In genomic region chr12:56021882-56022497, GRCh38 we compare ENCODE assay signal across 9 cellular contexts. TPM values are rescaled to one million over a fixed set of nuclear protein-coding genes. Genes with fewer than 3 reads are reported as not detected.
A peak's percentile ranks its signal among the peaks of the same experiment; 100 is the strongest.
DNase-seq lines count a peak whose midpoint lies in the region; ATAC-seq, FAIRE-seq and TF ChIP-seq lines count a peak whose summit lies in the region.
"Had no signal": no experiment of that assay in that cellular context is flagged by ENCODE, and none has a peak within 500 bp of the region (broad histone marks: within the 10 kb centered on the region; RNA-seq: fewer than 3 reads in every experiment).

No MANE protein-coding gene starts in this region.

- peak overlapping the region in 1 of 2 experiments; percentile 85 for H2BK12ac ChIP-seq in mesenchymal stem cell (ENCODE audit: low read length in 2 of 2)

- H2AFZ ChIP-seq in astrocyte (ENCODE audit: low read depth, low read length) (peak overlapping the region; percentile 94), mesenchymal stem cell (ENCODE audit: low read depth, low read length) (no peak overlapping the region)

- no peak for DNase-seq in activated CD4-positive, alpha-beta T cell treated with anti-CD3 and anti-CD28 coated beads, Interleukin-2, amount 10 ng/mL, durations not matched to agents 7 days and 5 days
- no peak for DNase-seq in activated CD4-positive, alpha-beta T cell treated with anti-CD3 and anti-CD28 coated beads for 1 hour
- DNase-seq in astrocyte (ENCODE audit: low read depth), result no peak
- peak; percentile 37 for DNase-seq in mesenchymal stem cell

- H3K79me1 ChIP-seq in mesenchymal stem cell (replicated peaks; ENCODE audit: low read length, poor library complexity, severe bottlenecking), result peaks cover 18% of the 10 kb centered on the region

- H3K27ac Mint-ChIP-seq in activated CD4-positive, alpha-beta T cell treated with anti-CD3 and anti-CD28 coated beads, Interleukin-2, amount 10 ng/mL, durations not matched to agents 7 days and 5 days, result peak overlapping the region; percentile 95
- H3K27ac Mint-ChIP-seq in astrocyte (ENCODE audit: unreplicated experiment), result peak overlapping the region; percentile 86

- H2BK120ac ChIP-seq in mesenchymal stem cell (ENCODE audit: low read depth, low read length), result peak overlapping the region; percentile 80

- ATAC-seq in GM21619 (IDR thresholded peaks at IDR 0.05; ENCODE audit: unreplicated experiment) (no peak), GM18517 (IDR thresholded peaks at IDR 0.05; ENCODE audit: unreplicated experiment) (no peak), HG02885 (IDR thresholded peaks at IDR 0.05; ENCODE audit: poor library complexity, unreplicated experiment) (no peak)

- CTCF ChIA-PET in activated CD4-positive, alpha-beta T cell treated with anti-CD3 and anti-CD28 coated beads, Interleukin-2, amount 10 ng/mL, durations not matched to agents 7 days and 5 days (lab: Charles Lee), result interaction anchor here (1.1 to 2.8 kb wide), 5 partner anchors 8 to 283 kb away, joined by 3 to 11 read pairs (median 4); no protein-coding TSS in a partner anchor

- H3K23ac ChIP-seq in mesenchymal stem cell (ENCODE audit: low read length in 2 of 2), result peak overlapping the region in 1 of 2 experiments; percentile 92

- peak overlapping the region in 1 of 2 experiments; percentile 98 for H3K4ac ChIP-seq in mesenchymal stem cell (ENCODE audit: low read depth in 1 of 2, low read length in 2 of 2)

- H3K9ac ChIP-seq in astrocyte (ENCODE audit: low read length) (peak overlapping the region; percentile 63), mesenchymal stem cell (ENCODE audit: low read length) (peak overlapping the region; percentile 69)

- H3K27me3 ChIP-seq in astrocyte (ENCODE audit: insufficient read depth, low read length) (no peaks in the 10 kb centered on the region), mesenchymal stem cell (ENCODE audit: control insufficient read depth in 1 of 2, insufficient read depth in 1 of 2, low read length in 2 of 2) (no peaks in the 10 kb centered on the region), thymus (ENCODE audit: control insufficient read depth, insufficient read depth) (no peaks in the 10 kb centered on the region)

- peaks cover 17% of the 10 kb centered on the region for H3K36me3 Mint-ChIP-seq in activated CD4-positive, alpha-beta T cell treated with anti-CD3 and anti-CD28 coated beads, Interleukin-2, amount 10 ng/mL, durations not matched to agents 7 days and 5 days (ENCODE audit: low read depth)
- H3K36me3 Mint-ChIP-seq in astrocyte (ENCODE audit: low read depth, unreplicated experiment), result peaks cover 17% of the 10 kb centered on the region

- H3K9me3 Mint-ChIP-seq in activated CD4-positive, alpha-beta T cell treated with anti-CD3 and anti-CD28 coated beads, Interleukin-2, amount 10 ng/mL, durations not matched to agents 7 days and 5 days, result no peaks in the 10 kb centered on the region
- no peaks in the 10 kb centered on the region for H3K9me3 Mint-ChIP-seq in astrocyte (ENCODE audit: unreplicated experiment)

- no peak for TF ChIP-seq CTCF in astrocyte (IDR thresholded peaks at IDR 0.05; ENCODE audit: insufficient read depth, low read depth, low read length)

- H3K36me3 ChIP-seq in astrocyte (ENCODE audit: insufficient read depth, low read length) (peaks cover 3% of the 10 kb centered on the region), mesenchymal stem cell (ENCODE audit: control insufficient read depth in 1 of 2, insufficient read depth in 2 of 2, low read depth in 1 of 2, low read length in 2 of 2) (peaks cover 18 to 33% of the 10 kb centered on the region in 2 experiments), thymus (ENCODE audit: control insufficient read depth, insufficient read depth) (peaks cover 4% of the 10 kb centered on the region)

- H3K4me1 ChIP-seq in astrocyte (ENCODE audit: insufficient read depth, low read length), result no peaks in the 10 kb centered on the region
- peaks cover 17% of the 10 kb centered on the region for H3K4me1 ChIP-seq in mesenchymal stem cell (ENCODE audit: control insufficient read depth, insufficient read depth, low read depth, low read length)
- H3K4me1 ChIP-seq in thymus (ENCODE audit: control insufficient read depth, insufficient read depth, low read length), result peaks cover 16% of the 10 kb centered on the region

- H2BK5ac ChIP-seq in mesenchymal stem cell (ENCODE audit: low read depth, low read length, poor library complexity, severe bottlenecking), result no peak overlapping the region

- H3K9me3 ChIP-seq in astrocyte (ENCODE audit: insufficient read depth, low read depth, low read length) (no peaks in the 10 kb centered on the region), mesenchymal stem cell (ENCODE audit: control insufficient read depth, low read length) (no peaks in the 10 kb centered on the region), thymus (ENCODE audit: control insufficient read depth) (no peaks in the 10 kb centered on the region)

- H4K91ac ChIP-seq in mesenchymal stem cell (ENCODE audit: low read length), result peak overlapping the region; percentile 79

- WGBS in mesenchymal stem cell, result 42% methylated on average over 3 of the region's 3 CpGs
- WGBS in thymus, result 12% methylated on average over 3 of the region's 3 CpGs

- peak overlapping the region; percentile 5 for H2AK5ac ChIP-seq in mesenchymal stem cell (ENCODE audit: low read length, severe bottlenecking)

- H3K4me2 ChIP-seq in astrocyte (ENCODE audit: low read length) (peak overlapping the region; percentile 82), mesenchymal stem cell (ENCODE audit: low read length, poor library complexity, severe bottlenecking) (peak overlapping the region; percentile 73)

- peak overlapping the region; percentile 81 to 99 for H3K18ac ChIP-seq in mesenchymal stem cell (ENCODE audit: low read depth in 1 of 2, low read length in 2 of 2)

- peak overlapping the region; percentile 89 for H3K4me3 Mint-ChIP-seq in activated CD4-positive, alpha-beta T cell treated with anti-CD3 and anti-CD28 coated beads, Interleukin-2, amount 10 ng/mL, durations not matched to agents 7 days and 5 days
- H3K4me3 Mint-ChIP-seq in astrocyte (ENCODE audit: unreplicated experiment), result peak overlapping the region; percentile 85

- peaks cover 52% of the 10 kb centered on the region for H3K4me1 Mint-ChIP-seq in activated CD4-positive, alpha-beta T cell treated with anti-CD3 and anti-CD28 coated beads, Interleukin-2, amount 10 ng/mL, durations not matched to agents 7 days and 5 days
- peaks cover 15% of the 10 kb centered on the region for H3K4me1 Mint-ChIP-seq in astrocyte (ENCODE audit: low read depth, unreplicated experiment)

- FAIRE-seq in astrocyte (lab: Jason Lieb, UNC), result no peak
- FAIRE-seq: GM18507 had no signal

- H2BK15ac ChIP-seq in mesenchymal stem cell (ENCODE audit: low read depth, poor library complexity, severe bottlenecking), result peak overlapping the region; percentile 39

- peak overlapping the region; percentile 37 for H3K4me3 ChIP-seq in astrocyte (ENCODE audit: insufficient read depth, low read depth, low read length)
- peak overlapping the region in 1 of 2 experiments; percentile 71 for H3K4me3 ChIP-seq in mesenchymal stem cell (ENCODE audit: insufficient read depth in 1 of 2, low read depth in 1 of 2, low read length in 2 of 2)
- H3K4me3 ChIP-seq in thymus (ENCODE audit: low read length), result peak overlapping the region; percentile 28

- no peaks in the 10 kb centered on the region for H3K79me2 ChIP-seq in astrocyte (ENCODE audit: insufficient read depth, low read length)

- H4K20me1 ChIP-seq in astrocyte (ENCODE audit: insufficient read depth, low read length), result no peaks in the 10 kb centered on the region

- H4K8ac ChIP-seq in mesenchymal stem cell (ENCODE audit: low read length), result peak overlapping the region; percentile 94

- H3K27ac ChIP-seq in astrocyte (ENCODE audit: low read depth, low read length) (no peak overlapping the region), mesenchymal stem cell (ENCODE audit: low read length, poor library complexity, severe bottlenecking) (peak overlapping the region; percentile 13), thymus (ENCODE audit: low read depth) (no peak overlapping the region)

- H3K14ac ChIP-seq in mesenchymal stem cell (ENCODE audit: low read length in 2 of 2), result no peak overlapping the region

- POLR2A ChIA-PET in activated CD4-positive, alpha-beta T cell treated with anti-CD3 and anti-CD28 coated beads, Interleukin-2, amount 10 ng/mL, durations not matched to agents 7 days and 5 days (lab: Charles Lee), result no interaction called here

- H3K27me3 Mint-ChIP-seq in activated CD4-positive, alpha-beta T cell treated with anti-CD3 and anti-CD28 coated beads, Interleukin-2, amount 10 ng/mL, durations not matched to agents 7 days and 5 days, result no peaks in the 10 kb centered on the region
- no peaks in the 10 kb centered on the region for H3K27me3 Mint-ChIP-seq in astrocyte (ENCODE audit: low read depth, unreplicated experiment)

RNA-seq across cellular contexts. Expression of gene IKZF4, which starts 1.1 kb away (rescaled TPM):
- total RNA-seq in activated CD4-positive, alpha-beta T cell treated with anti-CD3 and anti-CD28 coated beads, Interleukin-2, amount 10 ng/mL, durations not matched to agents 7 days and 5 days, result 10 to 100 TPM; 15.7 to 17.4 TPM
- total RNA-seq in astrocyte, result 5.6 and 6.9 TPM in 2 replicates
- 10.6 TPM for polyA plus RNA-seq in mesenchymal stem cell (2013, experiment 1 of 2)
- 10.1 TPM for polyA plus RNA-seq in mesenchymal stem cell (2013, experiment 2 of 2)
- polyA plus RNA-seq in thymus, result 2.7 TPM

RNA-seq across cellular contexts. Expression of gene RPS26, which starts 19.7 kb away (rescaled TPM):
- total RNA-seq in activated CD4-positive, alpha-beta T cell treated with anti-CD3 and anti-CD28 coated beads, Interleukin-2, amount 10 ng/mL, durations not matched to agents 7 days and 5 days, result 10 to 100 TPM; 47.2 to 48.3 TPM
- 39.4 and 45.9 TPM in 2 replicates for total RNA-seq in astrocyte
- polyA plus RNA-seq in mesenchymal stem cell (2013, experiment 1 of 2), result 914 TPM
- 925 TPM for polyA plus RNA-seq in mesenchymal stem cell (2013, experiment 2 of 2)
- 2,654 TPM for polyA plus RNA-seq in thymus

RNA-seq across cellular contexts. Expression of gene SUOX, which starts 24.9 kb away (rescaled TPM):
- 1 to 10 TPM; 2.4 to 3.5 TPM for total RNA-seq in activated CD4-positive, alpha-beta T cell treated with anti-CD3 and anti-CD28 coated beads, Interleukin-2, amount 10 ng/mL, durations not matched to agents 7 days and 5 days
- total RNA-seq in astrocyte, result 13.6 and 14.3 TPM in 2 replicates
- 15.7 TPM for polyA plus RNA-seq in mesenchymal stem cell (2013, experiment 1 of 2)
- polyA plus RNA-seq in mesenchymal stem cell (2013, experiment 2 of 2), result 14.2 TPM
- 11.6 TPM for polyA plus RNA-seq in thymus

RNA-seq across cellular contexts. Expression of gene RAB5B, which starts 48.1 kb away (rescaled TPM):
- 10 to 100 TPM; 56.9 to 58.1 TPM for total RNA-seq in activated CD4-positive, alpha-beta T cell treated with anti-CD3 and anti-CD28 coated beads, Interleukin-2, amount 10 ng/mL, durations not matched to agents 7 days and 5 days
- 110 and 127 TPM in 2 replicates for total RNA-seq in astrocyte
- 108 TPM for polyA plus RNA-seq in mesenchymal stem cell (2013, experiment 1 of 2)
- 107 TPM for polyA plus RNA-seq in mesenchymal stem cell (2013, experiment 2 of 2)
- polyA plus RNA-seq in thymus, result 63.1 TPM

RNA-seq across cellular contexts. Expression of gene CDK2, which starts 55.4 kb away (rescaled TPM):
- total RNA-seq in activated CD4-positive, alpha-beta T cell treated with anti-CD3 and anti-CD28 coated beads, Interleukin-2, amount 10 ng/mL, durations not matched to agents 7 days and 5 days, result 100 to 1,000 TPM in 1 of 2 experiments, 10 to 100 TPM in 1; 96.6 to 106 TPM
- 37.8 and 44.3 TPM in 2 replicates for total RNA-seq in astrocyte
- 24.1 TPM for polyA plus RNA-seq in mesenchymal stem cell (2013, experiment 1 of 2)
- 20.7 TPM for polyA plus RNA-seq in mesenchymal stem cell (2013, experiment 2 of 2)
- polyA plus RNA-seq in thymus, result 22.3 TPM
